ENCODE assay signal across 8 cellular contexts in the genomic region with DNA sequence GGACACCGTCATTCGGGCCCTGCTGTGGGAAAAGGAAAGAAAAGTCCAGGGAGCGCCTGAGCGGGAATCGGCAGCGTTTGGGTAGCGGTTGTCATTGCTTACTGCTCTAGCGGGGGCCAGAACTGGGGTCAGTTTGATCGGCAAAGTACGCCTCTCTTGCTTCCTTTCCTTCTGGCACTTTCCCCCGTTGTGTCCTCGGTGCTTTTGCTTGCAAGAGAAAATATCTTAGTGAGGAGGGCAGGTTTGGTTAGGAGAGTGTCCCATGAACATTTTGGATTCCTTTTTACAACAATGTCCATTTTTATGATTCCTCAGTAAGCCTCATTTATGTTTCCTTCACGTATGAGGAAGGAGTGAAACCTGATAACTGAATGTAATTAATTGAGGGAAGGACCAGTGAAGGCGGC. TPM values are rescaled to one million over a fixed set of nuclear protein-coding genes. Genes with fewer than 3 reads are reported as not detected.
DNase-seq lines count a peak whose midpoint lies in the region; ATAC-seq and TF ChIP-seq lines count a peak whose summit lies in the region.

No MANE protein-coding gene starts in this region.

- H3K9me3 ChIP-seq in BE2C, result no peaks in the 10 kb centered on the region
- no peaks in the 10 kb centered on the region for H3K9me3 ChIP-seq in tibial artery

- no peaks in the 10 kb centered on the region for H3K27me3 ChIP-seq in BE2C
- H3K27me3 ChIP-seq in kidney epithelial cell (ENCODE audit: control insufficient read depth, insufficient read depth, low read length), result no peaks in the 10 kb centered on the region
- no peaks in the 10 kb centered on the region for H3K27me3 ChIP-seq in tibial artery

- ATAC-seq in HG03060 (IDR thresholded peaks at IDR 0.05; ENCODE audit: low read depth, unreplicated experiment) (peak; percentile 3), GM21786 (IDR thresholded peaks at IDR 0.05; ENCODE audit: unreplicated experiment) (no peak)
- ATAC-seq in activated naive CD8-positive, alpha-beta T cell treated with anti-CD3 and anti-CD28 coated beads, Interleukin-2, amount 10 ng/mL, durations not matched to agents 7 days and 5 days (ENCODE audit: low read depth), result no peak

- peaks cover 4% of the 10 kb centered on the region; the same call in 1 of the 2 replicates for H3K36me3 ChIP-seq in BE2C
- no peaks in the 10 kb centered on the region for H3K36me3 ChIP-seq in kidney epithelial cell (ENCODE audit: control insufficient read depth, insufficient read depth, low read length)
- peaks cover 17 to 29% (median 26%) of the 10 kb centered on the region in 3 donors for H3K36me3 ChIP-seq in tibial artery

- DNase-seq in BE2C (no peak), kidney epithelial cell (ENCODE audit: low read depth) (peak; percentile 28), tibial artery (no peak), NCI-H146 (lab: John Stamatoyannopoulos, UW) (no peak), islet precursor cell (no peak)
- DNase-seq in activated naive CD8-positive, alpha-beta T cell treated with anti-CD3 and anti-CD28 coated beads, Interleukin-2, amount 10 ng/mL, durations not matched to agents 7 days and 5 days, result no peak

- no peaks in the 10 kb centered on the region for H3K9me3 Mint-ChIP-seq in activated naive CD8-positive, alpha-beta T cell treated with anti-CD3 and anti-CD28 coated beads, Interleukin-2, amount 10 ng/mL, durations not matched to agents 7 days and 5 days

- peak overlapping the region; percentile 84 for H3K27ac Mint-ChIP-seq in activated naive CD8-positive, alpha-beta T cell treated with anti-CD3 and anti-CD28 coated beads, Interleukin-2, amount 10 ng/mL, durations not matched to agents 7 days and 5 days

- TF ChIP-seq CTCF in BE2C (IDR thresholded peaks at IDR 0.05; ENCODE audit: low read depth, low read length) (no peak), kidney epithelial cell (IDR thresholded peaks at IDR 0.05; ENCODE audit: insufficient read depth, low read length, poor library complexity, severe bottlenecking) (no peak), tibial artery (IDR thresholded peaks at IDR 0.05) (no peak)

- H3K4me1 ChIP-seq in BE2C (no peaks in the 10 kb centered on the region), tibial artery (peaks cover 0 to 20% (median 14%) of the 10 kb centered on the region in 4 donors)

- H3K36me3 Mint-ChIP-seq in activated naive CD8-positive, alpha-beta T cell treated with anti-CD3 and anti-CD28 coated beads, Interleukin-2, amount 10 ng/mL, durations not matched to agents 7 days and 5 days, result peaks cover 24% of the 10 kb centered on the region

- H3K27me3 Mint-ChIP-seq in activated naive CD8-positive, alpha-beta T cell treated with anti-CD3 and anti-CD28 coated beads, Interleukin-2, amount 10 ng/mL, durations not matched to agents 7 days and 5 days, result no peaks in the 10 kb centered on the region

- H3K4me1 Mint-ChIP-seq in activated naive CD8-positive, alpha-beta T cell treated with anti-CD3 and anti-CD28 coated beads, Interleukin-2, amount 10 ng/mL, durations not matched to agents 7 days and 5 days, result peaks cover 43% of the 10 kb centered on the region

- peak overlapping the region; percentile 79 to 81 for H3K27ac ChIP-seq in tibial artery

- peak overlapping the region; percentile 94 for H3K4me3 Mint-ChIP-seq in activated naive CD8-positive, alpha-beta T cell treated with anti-CD3 and anti-CD28 coated beads, Interleukin-2, amount 10 ng/mL, durations not matched to agents 7 days and 5 days

- peak overlapping the region; percentile 78 for H3K4me3 ChIP-seq in BE2C (ENCODE audit: low read depth, low read length)
- H3K4me3 ChIP-seq in kidney epithelial cell (ENCODE audit: low read depth, low read length), result peak overlapping the region; percentile 61
- peak overlapping the region; percentile 87 to 89 for H3K4me3 ChIP-seq in tibial artery

- intact Hi-C loops in tibial artery (cut with DNase I; ENCODE audit: low total_unique reads), result loop anchor here (5.0 kb wide), 1 partner anchor 181 kb away; no protein-coding TSS in a partner anchor

- POLR2A ChIA-PET in activated naive CD8-positive, alpha-beta T cell treated with anti-CD3 and anti-CD28 coated beads, Interleukin-2, amount 10 ng/mL, durations not matched to agents 7 days and 5 days (lab: Charles Lee), result interaction anchor here (1.0 kb wide), 1 partner anchor 58 kb away, joined by 4 read pairs; a partner anchor contains a TSS

RNA-seq across cellular contexts. Expression of a gene that starts 0.7 kb away (rescaled TPM):
- 16.9 TPM for polyA plus RNA-seq in BE2C (2012; ENCODE audit: insufficient read depth, insufficient read length, low read depth)
- total RNA-seq in activated naive CD8-positive, alpha-beta T cell treated with anti-CD3 and anti-CD28 coated beads, Interleukin-2, amount 10 ng/mL, durations not matched to agents 7 days and 5 days, result 10 to 100 TPM; 20.8 TPM
- 13.8 and 15.0 TPM in 2 replicates for total RNA-seq in kidney epithelial cell

RNA-seq across cellular contexts. Expression of a gene that starts 58.1 kb away (rescaled TPM):
- polyA plus RNA-seq in BE2C (2012; ENCODE audit: insufficient read depth, insufficient read length, low read depth), result 16.0 TPM
- 10 to 100 TPM; 40.8 to 43.1 TPM for total RNA-seq in activated naive CD8-positive, alpha-beta T cell treated with anti-CD3 and anti-CD28 coated beads, Interleukin-2, amount 10 ng/mL, durations not matched to agents 7 days and 5 days
- total RNA-seq in kidney epithelial cell, result 42.9 and 48.4 TPM in 2 replicates
